In genomic region chr1:28672971-28673370, GRCh38 we compare ENCODE assay signal across 12 cellular contexts. TPM values are rescaled to one million over a fixed set of nuclear protein-coding genes. Genes with fewer than 3 reads are reported as not detected.
"Had no signal": no experiment of that assay in that cellular context is flagged by ENCODE, and none has a peak within 500 bp of the region (broad histone marks: within the 10 kb centered on the region; RNA-seq: fewer than 3 reads in every experiment).

No MANE protein-coding gene starts in this region.

RNA-seq across cellular contexts. Expression of gene RNU11, which starts 24.6 kb away (rescaled TPM):
- total RNA-seq: activated CD4-positive, alpha-beta memory T cell treated with anti-CD3 and anti-CD28 coated beads, Interleukin-2, amount 10 ng/mL, durations not matched to agents 7 days and 5 days; activated CD4-positive, alpha-beta T cell treated with anti-CD3 and anti-CD28 coated beads for 36 hours; activated CD4-positive, alpha-beta T cell treated with anti-CD3 and anti-CD28 coated beads, Interleukin-2, amount 10 ng/mL, durations not matched to agents 7 days and 5 days; activated CD8-positive, alpha-beta memory T cell treated with anti-CD3 and anti-CD28 coated beads, Interleukin-2, amount 10 ng/mL, durations not matched to agents 7 days and 5 days; activated CD8-positive, alpha-beta T cell treated with anti-CD3 and anti-CD28 coated beads, Interleukin-2, amount 10 ng/mL, durations not matched to agents 7 days and 5 days; activated naive CD4-positive, alpha-beta T cell treated with anti-CD3 and anti-CD28 coated beads, Interleukin-2, amount 50 U/mL, for 72 hours; activated naive CD8-positive, alpha-beta T cell treated with anti-CD3 and anti-CD28 coated beads for 36 hours; activated T-helper 2 cell treated with anti-CD3 and anti-CD28 coated beads, Interferon-gamma antibody, Interleukin-2, Interleukin-4, amounts not matched to agents 10 μg/mL and 5 μg/mL and 100 μg/mL, durations not matched to agents 14 hours and 24 hours and 36 hours; ascending aorta; bronchial epithelial cell; cardiac muscle cell had no signal
- polyA plus RNA-seq: adipose tissue, cardiac muscle cell had no signal
